12 cellular contexts compared by ENCODE assay signal in the genomic region with DNA sequence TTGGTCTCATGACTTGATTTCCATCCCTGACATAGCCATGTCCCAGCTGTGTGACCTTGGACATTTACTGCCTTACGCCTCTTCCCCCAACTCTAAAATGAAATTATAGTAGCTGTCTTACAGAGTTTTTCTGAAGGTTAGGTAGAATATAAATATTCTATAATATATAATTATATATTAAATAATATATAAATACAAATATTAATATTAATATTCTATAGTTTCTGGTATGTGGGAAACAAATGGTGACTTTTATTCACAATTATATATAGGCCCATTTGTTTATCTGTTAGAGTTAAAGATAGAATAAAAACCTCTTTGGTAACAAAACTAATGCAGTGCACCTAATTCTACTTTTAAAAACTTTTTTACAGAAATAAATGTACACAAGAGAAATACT. TPM values are rescaled to one million over a fixed set of nuclear protein-coding genes. Genes with fewer than 3 reads are reported as not detected.
DNase-seq lines count a peak whose midpoint lies in the region; ATAC-seq, FAIRE-seq and TF ChIP-seq lines count a peak whose summit lies in the region.
"Had no signal": no experiment of that assay in that cellular context is flagged by ENCODE, and none has a peak within 500 bp of the region (broad histone marks: within the 10 kb centered on the region; RNA-seq: fewer than 3 reads in every experiment).

No MANE protein-coding gene starts in this region.

- TF ChIP-seq EP300 in H1 (IDR thresholded peaks at IDR 0.05; ENCODE audit: borderline replicate concordance in 1 of 2, low read depth in 2 of 2, low read length in 2 of 2) (no peak), stomach (IDR thresholded peaks at IDR 0.05) (no peak)

- H4K20me1 ChIP-seq in OCI-LY7 (ENCODE audit: insufficient read depth, low read length) (peaks cover 15% of the 10 kb centered on the region; the same call in 1 of the 2 replicates), H1 (replicated peaks in 1 of 2; ENCODE audit: control insufficient read depth in 1 of 2, insufficient read depth in 2 of 2, low read length in 2 of 2) (no peaks in the 10 kb centered on the region)

- H3K9me2 ChIP-seq in OCI-LY7 (ENCODE audit: insufficient read depth, low read length): no peaks in the 10 kb centered on the region

- peaks cover 71% of the 10 kb centered on the region for H3K79me2 ChIP-seq in OCI-LY7 (ENCODE audit: insufficient read depth, low read depth, low read length)
- H3K79me2 ChIP-seq in H1 (ENCODE audit: control insufficient read depth in 1 of 2, insufficient read depth in 2 of 2, low read length in 2 of 2): peaks cover 0 to 35% of the 10 kb centered on the region in 2 experiments; a peak in 3 of 4 replicates

- no peak for TF ChIP-seq CTCF in OCI-LY7 (conservative IDR thresholded peaks at IDR 0.05; ENCODE audit: low read length)
- TF ChIP-seq CTCF in H1 (IDR thresholded peaks at IDR 0.05; ENCODE audit: control extremely low read depth in 1 of 3, insufficient read depth in 1 of 3, low read depth in 1 of 3, low read length in 3 of 3): no peak
- TF ChIP-seq CTCF in stomach (IDR thresholded peaks at IDR 0.05): no peak

- no peak overlapping the region for H3K14ac ChIP-seq in H1 (ENCODE audit: insufficient read length)

- H4K8ac ChIP-seq in H1 (ENCODE audit: extremely low read depth, insufficient read depth, low read length): no peak overlapping the region

- H3K4me2 ChIP-seq in OCI-LY7 (ENCODE audit: low read length): peak overlapping the region; percentile 93
- H3K4me2 ChIP-seq in H1 (ENCODE audit: insufficient read depth in 1 of 2, low read depth in 2 of 2, low read length in 2 of 2): peak overlapping the region; percentile 92

- ATAC-seq in stimulated activated memory B cell treated with anti-CD40 and anti-IgM and Interleukin-4, amounts not matched to agents 10 μg/mL and 1 μg/mL and 100 μg/mL, for 72 hours: no peak
- no peak for ATAC-seq in GM19035 (IDR thresholded peaks at IDR 0.05; ENCODE audit: unreplicated experiment)

- H3K4me3 ChIP-seq in OCI-LY7 (ENCODE audit: low read depth, low read length, poor library complexity, severe bottlenecking): peak overlapping the region; percentile 77
- peak overlapping the region in 3 of 4 experiments; percentile 18 to 86 (median 22); a peak in 5 of 8 replicates for H3K4me3 ChIP-seq in H1 (ENCODE audit: extremely low read depth in 1 of 4, insufficient read depth in 2 of 4, low read depth in 3 of 4, low read length in 4 of 4)
- no peak overlapping the region for H3K4me3 ChIP-seq in stomach

- peaks cover 33% of the 10 kb centered on the region for H3K4me1 ChIP-seq in OCI-LY7 (ENCODE audit: insufficient read depth, low read length, poor library complexity, severe bottlenecking)
- peaks cover 0 to 2% (median 0%) of the 10 kb centered on the region in 4 experiments; a peak in 1 of 7 replicates for H3K4me1 ChIP-seq in H1 (replicated peaks in 1 of 4; ENCODE audit: control insufficient read depth in 3 of 4, insufficient read depth in 4 of 4, low read length in 3 of 4)
- H3K4me1 ChIP-seq in stomach: peaks cover 0 to 25% (median 9%) of the 10 kb centered on the region in 4 donors

- no peak overlapping the region for H2BK120ac ChIP-seq in H1 (replicated peaks; ENCODE audit: low read depth, low read length)

- peak overlapping the region; percentile 88 for H3K27ac ChIP-seq in OCI-LY7 (ENCODE audit: low read depth, low read length, poor library complexity, severe bottlenecking)
- no peak overlapping the region for H3K27ac ChIP-seq in H1 (ENCODE audit: low read depth, low read length)
- H3K27ac ChIP-seq in stomach: no peak overlapping the region

- H3K9me3 Mint-ChIP-seq in activated naive CD4-positive, alpha-beta T cell treated with anti-CD3 and anti-CD28 coated beads for 36 hours: no peaks in the 10 kb centered on the region
- no peaks in the 10 kb centered on the region for H3K9me3 Mint-ChIP-seq in stimulated activated memory B cell treated with anti-CD40 and anti-IgM and Interleukin-4, amounts not matched to agents 10 μg/mL and 1 μg/mL and 100 μg/mL, for 72 hours
- H3K9me3 Mint-ChIP-seq: dendritic cell treated with granulocyte-macrophage colony-stimulating factor and Interleukin-4, amounts not matched to agents 40 ng/mL and 50 ng/mL, for 4 days had no signal

- no peak overlapping the region for H4K5ac ChIP-seq in H1 (ENCODE audit: insufficient read length, low read depth, low read length)

- no TSS peak for BruUV-seq in OCI-LY7 (replicated peaks; lab: Mats Ljungman, UMichigan)

- no peak overlapping the region for H3K56ac ChIP-seq in H1 (replicated peaks; ENCODE audit: insufficient read length, low read depth, low read length)

- H3K4me1 Mint-ChIP-seq in activated naive CD4-positive, alpha-beta T cell treated with anti-CD3 and anti-CD28 coated beads for 36 hours (ENCODE audit: low read depth): peaks cover 14% of the 10 kb centered on the region
- H3K4me1 Mint-ChIP-seq in stimulated activated memory B cell treated with anti-CD40 and anti-IgM and Interleukin-4, amounts not matched to agents 10 μg/mL and 1 μg/mL and 100 μg/mL, for 72 hours: peaks cover 16% of the 10 kb centered on the region

- H3K18ac ChIP-seq in H1 (ENCODE audit: extremely low read depth, low read length): no peak overlapping the region

- 85% methylated on average over 1 of the region's 1 CpG; no CpG with 5 or more reads in 1 of the 2 experiments for WGBS in H1 (ENCODE audit: extremely low coverage in 1 of 2, insufficient coverage in 1 of 2, insufficient read length in 1 of 2, insufficient replicate concordance in 2 of 2, low coverage in 1 of 2, low lambda C conversion rate in 2 of 2, missing lambda C conversion rate in 1 of 2), 2 experiments
- WGBS in stomach, 5 donors: 86 to 97% (median 95%) methylated on average over 1 of the region's 1 CpG

- H3K27ac Mint-ChIP-seq in activated naive CD4-positive, alpha-beta T cell treated with anti-CD3 and anti-CD28 coated beads for 36 hours: no peak overlapping the region
- H3K27ac Mint-ChIP-seq in stimulated activated memory B cell treated with anti-CD40 and anti-IgM and Interleukin-4, amounts not matched to agents 10 μg/mL and 1 μg/mL and 100 μg/mL, for 72 hours: no peak overlapping the region

- no peak overlapping the region for H3K4ac ChIP-seq in H1 (replicated peaks; ENCODE audit: insufficient read length, low read depth, low read length)

- TF ChIP-seq POLR2A in H1 (IDR thresholded peaks at IDR 0.05; ENCODE audit: control extremely low read depth in 1 of 2, low read depth in 2 of 2, low read length in 2 of 2) (no peak), stomach (IDR thresholded peaks at IDR 0.05) (no peak)

- H3K79me1 ChIP-seq in H1 (ENCODE audit: low read depth, low read length): no peaks in the 10 kb centered on the region; the same call in 1 of the 2 replicates

- no peak for FAIRE-seq in H1 (lab: Jason Lieb, UNC)

- H2BK5ac ChIP-seq in H1 (ENCODE audit: low read depth, low read length): no peak overlapping the region

- H2BK12ac ChIP-seq in H1 (ENCODE audit: low read depth, low read length): no peak overlapping the region

- peak overlapping the region; percentile 85 for H3K4me3 Mint-ChIP-seq in activated naive CD4-positive, alpha-beta T cell treated with anti-CD3 and anti-CD28 coated beads for 36 hours
- peak overlapping the region; percentile 70 for H3K4me3 Mint-ChIP-seq in stimulated activated memory B cell treated with anti-CD40 and anti-IgM and Interleukin-4, amounts not matched to agents 10 μg/mL and 1 μg/mL and 100 μg/mL, for 72 hours

- intact Hi-C loops in activated naive CD4-positive, alpha-beta T cell treated with anti-CD3 and anti-CD28 coated beads for 36 hours (cut with micrococcal nuclease): loop anchor here (5.0 kb wide), 1 partner anchor 1192 kb away; a partner anchor contains a TSS
- intact Hi-C loops in OCI-LY7 (cut with micrococcal nuclease; ENCODE audit: unreplicated experiment) (loop anchor here (5.0 to 10.0 kb wide), 4 partner anchors 140 to 568 kb away; a partner anchor contains a TSS), stomach (cut with DNase I; ENCODE audit: low total_unique reads) (no loop called here)

- no peak for DNase-seq in activated naive CD4-positive, alpha-beta T cell treated with anti-CD3 and anti-CD28 coated beads for 36 hours
- no peak for DNase-seq in activated naive CD4-positive, alpha-beta T cell treated with Interleukin-2 at 50 U/mL for 16 hours
- DNase-seq in OCI-LY7 (ENCODE audit: low spot score): no peak
- DNase-seq in H1 (ENCODE audit: low read depth in 1 of 2, low spot score in 2 of 2): no peak
- no peak for DNase-seq in stomach
- no peak for DNase-seq in DMS 273 treated with DMSO at 0.1 percent for 48 hours (lab: John Stamatoyannopoulos, UW)
- DNase-seq: AML-193, NCI-H1436 treated with DMSO at 0.1 percent for 48 hours, posterior cingulate gyrus had no signal

- no peak overlapping the region for H2AK5ac ChIP-seq in H1 (ENCODE audit: low read depth, low read length)

- H3K23me2 ChIP-seq in H1 (ENCODE audit: low read depth, low read length): peaks cover 6% of the 10 kb centered on the region

- CTCF ChIA-PET in activated naive CD4-positive, alpha-beta T cell treated with anti-CD3 and anti-CD28 coated beads for 36 hours (lab: Charles Lee): no interaction called here
- CTCF ChIA-PET in OCI-LY7 (lab: Charles Lee; ENCODE audit: unreplicated experiment): no interaction called here
- CTCF ChIA-PET in H1 (lab: Charles Lee; ENCODE audit: partially characterized antibody): no interaction called here

- no peak overlapping the region for H2BK20ac ChIP-seq in H1 (ENCODE audit: low read length)

- peaks cover 39% of the 10 kb centered on the region for H3K36me3 ChIP-seq in OCI-LY7 (ENCODE audit: insufficient read depth, low read length)
- H3K36me3 ChIP-seq in H1 (ENCODE audit: control insufficient read depth in 2 of 4, insufficient read depth in 4 of 4, low read length in 3 of 4): peaks cover 0 to 29% (median 12%) of the 10 kb centered on the region in 4 experiments; a peak in 5 of 8 replicates
- H3K36me3 ChIP-seq in stomach: peaks cover 8 to 24% (median 20%) of the 10 kb centered on the region in 4 donors

- no peak for TF ChIP-seq RAD21 in H1 (IDR thresholded peaks at IDR 0.05 in 1 of 2, conservative IDR thresholded peaks at IDR 0.05 in 1 of 2; ENCODE audit: low read depth in 2 of 2, low read length in 2 of 2)

- H3K9me3 ChIP-seq in OCI-LY7 (ENCODE audit: low read length): no peaks in the 10 kb centered on the region
- H3K9me3 ChIP-seq in H1 (ENCODE audit: insufficient read depth in 2 of 2, low read depth in 1 of 2, low read length in 1 of 2): no peaks in the 10 kb centered on the region
- H3K9me3 ChIP-seq in stomach: no peaks in the 10 kb centered on the region

- H3K27me3 Mint-ChIP-seq in activated naive CD4-positive, alpha-beta T cell treated with anti-CD3 and anti-CD28 coated beads for 36 hours (ENCODE audit: low read depth): no peaks in the 10 kb centered on the region
- no peaks in the 10 kb centered on the region for H3K27me3 Mint-ChIP-seq in stimulated activated memory B cell treated with anti-CD40 and anti-IgM and Interleukin-4, amounts not matched to agents 10 μg/mL and 1 μg/mL and 100 μg/mL, for 72 hours
- H3K27me3 Mint-ChIP-seq: dendritic cell treated with granulocyte-macrophage colony-stimulating factor and Interleukin-4, amounts not matched to agents 40 ng/mL and 50 ng/mL, for 4 days had no signal

- H3K27me3 ChIP-seq in H1 (replicated peaks in 1 of 4; ENCODE audit: control insufficient read depth in 3 of 4, extremely low read depth in 1 of 4, insufficient read depth in 3 of 4, low read length in 3 of 4): no peaks in the 10 kb centered on the region
- H3K27me3 ChIP-seq in stomach: no peaks in the 10 kb centered on the region

- H4K91ac ChIP-seq in H1 (replicated peaks; ENCODE audit: insufficient read length, low read length): no peak overlapping the region

- H2BK15ac ChIP-seq in H1 (ENCODE audit: low read length): no peak overlapping the region

- H2AFZ ChIP-seq in OCI-LY7 (ENCODE audit: low read length): no peak overlapping the region
- no peak overlapping the region for H2AFZ ChIP-seq in H1 (ENCODE audit: low read length)

- H3K9ac ChIP-seq in H1 (replicated peaks in 1 of 4; ENCODE audit: extremely low read depth in 1 of 4, low read depth in 3 of 4, low read length in 3 of 4): no peak overlapping the region

- H3K23ac ChIP-seq in H1 (ENCODE audit: insufficient read length): no peak overlapping the region

- POLR2A ChIA-PET in OCI-LY7 (lab: Charles Lee) (interaction anchor here (0.5 to 1.7 kb wide), 8 partner anchors 10 to 142 kb away, joined by 3 to 8 read pairs (median 4); no protein-coding TSS in a partner anchor), H1 (lab: Charles Lee; ENCODE audit: partially characterized antibody) (interaction anchor here (0.7 to 1.2 kb wide), 3 partner anchors 26 to 112 kb away, joined by 3 to 8 read pairs (median 3); no protein-coding TSS in a partner anchor)

- H3K36me3 Mint-ChIP-seq in activated naive CD4-positive, alpha-beta T cell treated with anti-CD3 and anti-CD28 coated beads for 36 hours (ENCODE audit: low read depth): peaks cover 42% of the 10 kb centered on the region
- H3K36me3 Mint-ChIP-seq in stimulated activated memory B cell treated with anti-CD40 and anti-IgM and Interleukin-4, amounts not matched to agents 10 μg/mL and 1 μg/mL and 100 μg/mL, for 72 hours: peaks cover 15% of the 10 kb centered on the region

RNA-seq across cellular contexts. Expression of a gene that starts 1.7 kb away (rescaled TPM):
- total RNA-seq in activated naive CD4-positive, alpha-beta T cell treated with anti-CD3 and anti-CD28 coated beads for 36 hours: 10 to 100 TPM; 77.7 to 83.7 TPM
- total RNA-seq in OCI-LY7 (2014; rRNA removed; shearing (Covaris generic)): 51.0 and 57.8 TPM in 2 replicates
- total RNA-seq in OCI-LY7 (2022): 85.3 and 86.0 TPM in 2 replicates
- total RNA-seq in H1 (2021; fragmentation: NEBNext Ultra II Directional; extraction: Animal tissue kit (Norgen Biotek cat#: 25700)): 63.4 and 65.8 TPM in 2 replicates
- polyA plus RNA-seq in H1 (2011; rRNA removed): 8.9 and 16.1 TPM in 2 replicates
- polyA plus RNA-seq in H1 (2011; cell fraction: cytosol; rRNA removed): 21.6 TPM
- polyA plus RNA-seq in H1 (2011; cell fraction: nucleus; rRNA removed): 21.1 TPM
- 24.2 to 46.1 TPM (median 29.8 TPM) in 4 replicates for polyA plus RNA-seq in H1 (2012, experiment 1 of 2)
- polyA plus RNA-seq in H1 (2012, experiment 2 of 2): 5.3 TPM
- polyA plus RNA-seq in H1 (2013, experiment 1 of 2): 81.8 TPM
- 75.0 TPM for polyA plus RNA-seq in H1 (2013, experiment 2 of 2)
- 38.9 and 68.0 TPM in 2 replicates for polyA minus RNA-seq in H1 (2011; rRNA and poly(A)+ RNA removed)
- 21.9 TPM for polyA minus RNA-seq in H1 (2011; cell fraction: cytosol; rRNA and poly(A)+ RNA removed)
- polyA minus RNA-seq in H1 (2011; cell fraction: nucleus; rRNA and poly(A)+ RNA removed): 124 TPM
- 10 to 100 TPM in 4 of 5 donors, 1 to 10 TPM in 1; 6.4 to 54.0 (median 30.5) TPM for total RNA-seq in stomach
- polyA plus RNA-seq in stomach: 10 to 100 TPM; 26.3 to 34.0 (median 29.8) TPM

Comparison
In these comparisons a context has a peak if more than half of its experiments do, and no peak if none do; other contexts are left out.
1. H3K4me3 ChIP-seq: peak in OCI-LY7 (single experiment) and H1 (3 of 4); none in stomach (0 of 4).